17 cellular contexts compared by ENCODE assay signal in the genomic region with DNA sequence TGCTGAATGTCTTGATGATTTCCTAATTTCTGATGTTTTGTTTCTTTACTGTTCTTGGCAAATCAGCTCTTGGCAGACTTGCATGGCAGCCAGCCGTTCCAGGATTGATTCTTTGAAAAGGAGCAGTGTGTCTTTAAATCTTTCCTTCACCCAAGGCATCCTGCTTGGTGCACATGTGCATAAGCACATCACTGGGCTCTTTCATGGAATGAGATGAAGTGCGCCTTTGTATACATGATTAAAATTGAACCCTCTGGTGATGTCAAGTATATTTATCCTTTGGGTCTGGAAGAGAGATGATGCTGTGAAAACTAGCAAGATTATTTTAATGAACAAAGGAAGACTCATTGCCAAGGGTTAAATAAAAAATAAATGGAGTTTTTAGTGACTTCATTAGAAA. TPM values are rescaled to one million over a fixed set of nuclear protein-coding genes. Genes with fewer than 3 reads are reported as not detected.
A peak's percentile ranks its signal among the peaks of the same experiment; 100 is the strongest.
DNase-seq lines count a peak whose midpoint lies in the region; TF ChIP-seq lines count a peak whose summit lies in the region.
"Had no signal": no experiment of that assay in that cellular context is flagged by ENCODE, and none has a peak within 500 bp of the region (broad histone marks: within the 10 kb centered on the region; RNA-seq: fewer than 3 reads in every experiment).

No MANE protein-coding gene starts in this region.

- H3K27ac ChIP-seq in substantia nigra (ENCODE audit: low read depth, low read length, poor library complexity, severe bottlenecking) = peak overlapping the region; percentile 21
- H3K27ac ChIP-seq: 22Rv1, BLaER1, PC-9 had no signal

- no peaks in the 10 kb centered on the region for H3K9me3 Mint-ChIP-seq in brain

- peak overlapping the region in 3 of 5 experiments; percentile 10 to 68 (median 33) for H3K27ac Mint-ChIP-seq in brain

- peaks cover 62% of the 10 kb centered on the region for H3K36me3 Mint-ChIP-seq in brain

- DNase-seq in NCI-H82 (lab: John Stamatoyannopoulos, UW) (peak; percentile 28), NCI-H82 treated with DMSO at 0.1 percent for 48 hours (lab: John Stamatoyannopoulos, UW; ENCODE audit: unreplicated experiment) (no peak), globus pallidus (ENCODE audit: low spot score) (peak; percentile 86), substantia nigra (lab: John Stamatoyannopoulos, UW) (peak in 17 of 49 donors; percentile 11 to 61 (median 26)), NCI-H1092 treated with DMSO at 0.1 percent for 48 hours (lab: John Stamatoyannopoulos, UW) (no peak), SKM-1 (lab: John Stamatoyannopoulos, UW; ENCODE audit: unreplicated experiment) (no peak), NCI-H345 treated with DMSO at 0.1 percent for 48 hours (lab: John Stamatoyannopoulos, UW; ENCODE audit: unreplicated experiment) (no peak)
- DNase-seq: DMS153, EL, GOT3, NCI-H146, NCI-H226, NCI-H526 treated with DMSO at 0.1 percent for 48 hours, PC-9 had no signal

- peaks cover 21% of the 10 kb centered on the region for H3K4me1 Mint-ChIP-seq in brain

- H3K4me3 Mint-ChIP-seq in brain = peak overlapping the region in 2 of 5 experiments; percentile 43 to 64

- no peaks in the 10 kb centered on the region for H3K27me3 Mint-ChIP-seq in brain

- no peak for TF ChIP-seq CTCF in brain (conservative IDR thresholded peaks at IDR 0.05)

RNA-seq across cellular contexts. Expression of a gene that starts 12.4 kb away (rescaled TPM):
- polyA plus RNA-seq in brain (ENCODE audit: insufficient read depth, low read depth, low replicate concordance) = 123 TPM

RNA-seq across cellular contexts. Expression of a gene that starts 22.8 kb away (rescaled TPM):
- polyA plus RNA-seq in brain (ENCODE audit: insufficient read depth, low read depth, low replicate concordance) = not detected

Comparison
In these comparisons a context has a peak if more than half of its experiments do, and no peak if none do; other contexts are left out.
1. DNase-seq: peak in NCI-H82 (single experiment) and globus pallidus (single experiment); none in NCI-H82 treated with DMSO at 0.1 percent for 48 hours (single experiment), NCI-H1092 treated with DMSO at 0.1 percent for 48 hours (single experiment), SKM-1 (single experiment) and NCI-H345 treated with DMSO at 0.1 percent for 48 hours (single experiment).